Comparison of ENCODE assay signal across 16 cellular contexts in genomic region chr10:19833508-19833824, GRCh38. TPM values are rescaled to one million over a fixed set of nuclear protein-coding genes. Genes with fewer than 3 reads are reported as not detected.
"Had no signal": no experiment of that assay in that cellular context is flagged by ENCODE, and none has a peak within 500 bp of the region (broad histone marks: within the 10 kb centered on the region; RNA-seq: fewer than 3 reads in every experiment).

No MANE protein-coding gene starts in this region.

- ATAC-seq: activated CD4-positive, CD25-positive, alpha-beta regulatory T cell treated with anti-CD3 and anti-CD28 coated beads, Interleukin-2, amount 50 U/mL, for 24 hours; naive thymus-derived CD8-positive, alpha-beta T cell; right cardiac atrium had no signal

- DNase-seq: activated CD4-positive, alpha-beta T cell treated with anti-CD3 and anti-CD28 coated beads, Interleukin-2, amount 50 U/mL, for 1 hour; activated naive CD4-positive, alpha-beta T cell; activated naive CD8-positive, alpha-beta T cell treated with anti-CD3 and anti-CD28 coated beads, Interleukin-2, amount 10 ng/mL, durations not matched to agents 7 days and 5 days; brain microvascular endothelial cell; left ventricle myocardium inferior; naive thymus-derived CD8-positive, alpha-beta T cell; occipital lobe; right cardiac atrium; spleen; upper lobe of left lung had no signal

- H3K9me3 ChIP-seq: left ventricle myocardium inferior, prostate gland, upper lobe of left lung had no signal

- H3K4me3 Mint-ChIP-seq: activated naive CD8-positive, alpha-beta T cell treated with anti-CD3 and anti-CD28 coated beads, Interleukin-2, amount 10 ng/mL, durations not matched to agents 7 days and 5 days; activated T-helper 1 cell treated with anti-CD3 and anti-CD28 coated beads, Interleukin-12 subunit alpha, Interleukin-12 subunit beta, Interleukin-2, Interleukin-4 antibody, amounts not matched to agents 30 ng/mL and 10 ng/mL and 1 ng/mL, durations not matched to agents 14 hours and 24 hours and 36 hours; memory B cell; naive thymus-derived CD8-positive, alpha-beta T cell; stimulated activated naive CD8-positive, alpha-beta T cell treated with anti-CD3 and anti-CD28 coated beads, Interleukin-15, Interleukin-2, amounts not matched to agents 100 ng/mL and 50 ng/mL, for 24 hours had no signal

- H3K36me3 Mint-ChIP-seq: activated naive CD8-positive, alpha-beta T cell treated with anti-CD3 and anti-CD28 coated beads, Interleukin-2, amount 10 ng/mL, durations not matched to agents 7 days and 5 days; memory B cell; naive thymus-derived CD8-positive, alpha-beta T cell had no signal

- H3K36me3 ChIP-seq: brain microvascular endothelial cell, left ventricle myocardium inferior, prostate gland, spleen, upper lobe of left lung had no signal

- H3K4me1 Mint-ChIP-seq: activated naive CD8-positive, alpha-beta T cell treated with anti-CD3 and anti-CD28 coated beads, Interleukin-2, amount 10 ng/mL, durations not matched to agents 7 days and 5 days; memory B cell had no signal

- H3K4me3 ChIP-seq: left ventricle myocardium inferior, prostate gland, spleen, upper lobe of left lung had no signal

- H3K27me3 Mint-ChIP-seq: activated naive CD8-positive, alpha-beta T cell treated with anti-CD3 and anti-CD28 coated beads, Interleukin-2, amount 10 ng/mL, durations not matched to agents 7 days and 5 days; memory B cell had no signal

- H3K4me1 ChIP-seq: prostate gland had no signal

- H3K27me3 ChIP-seq: brain microvascular endothelial cell, spleen, upper lobe of left lung had no signal

- H3K27ac ChIP-seq: brain microvascular endothelial cell, left ventricle myocardium inferior, prostate gland had no signal

- H3K27ac Mint-ChIP-seq: activated naive CD8-positive, alpha-beta T cell treated with anti-CD3 and anti-CD28 coated beads, Interleukin-2, amount 10 ng/mL, durations not matched to agents 7 days and 5 days; activated T-helper 1 cell treated with anti-CD3 and anti-CD28 coated beads, Interleukin-12 subunit alpha, Interleukin-12 subunit beta, Interleukin-2, Interleukin-4 antibody, amounts not matched to agents 30 ng/mL and 10 ng/mL and 1 ng/mL, durations not matched to agents 14 hours and 24 hours and 36 hours; memory B cell; naive thymus-derived CD8-positive, alpha-beta T cell; stimulated activated naive CD8-positive, alpha-beta T cell treated with anti-CD3 and anti-CD28 coated beads, Interleukin-15, Interleukin-2, amounts not matched to agents 100 ng/mL and 50 ng/mL, for 24 hours had no signal

RNA-seq across cellular contexts. Expression of gene PLXDC2, which starts 17.2 kb away (rescaled TPM):
- total RNA-seq: activated CD8-positive, alpha-beta memory T cell treated with anti-CD3 and anti-CD28 coated beads for 36 hours; activated T-helper 1 cell treated with anti-CD3 and anti-CD28 coated beads, Interleukin-12 subunit alpha, Interleukin-12 subunit beta, Interleukin-2, Interleukin-4 antibody, amounts not matched to agents 30 ng/mL and 10 ng/mL and 1 ng/mL, durations not matched to agents 14 hours and 24 hours and 36 hours had no signal
